In genomic region chr5:124561451-124561850, GRCh38 we compare ENCODE assay signal across 28 cellular contexts.
"Had no signal": no experiment of that assay in that cellular context is flagged by ENCODE, and none has a peak within 500 bp of the region (broad histone marks: within the 10 kb centered on the region; RNA-seq: fewer than 3 reads in every experiment).

No MANE protein-coding gene starts in this region.

- H3K9me3 Mint-ChIP-seq: activated naive CD4-positive, alpha-beta T cell treated with anti-CD3 and anti-CD28 coated beads, Interleukin-2, amount 10 ng/mL, durations not matched to agents 7 days and 5 days; mesothelial cell of epicardium had no signal

- H3K4me1 ChIP-seq: ascending aorta, left ventricle myocardium inferior, prostate gland, thyroid gland, upper lobe of right lung had no signal

- ATAC-seq: esophagus mucosa; sciatic nerve; stimulated activated effector memory CD8-positive, alpha-beta T cell treated with anti-CD3 and anti-CD28 coated beads, Interleukin-12 subunit alpha, Interleukin-12 subunit beta, amount 100 ng/mL, for 72 hours; stimulated activated naive CD8-positive, alpha-beta T cell treated with anti-CD3 and anti-CD28 coated beads, Interleukin-15, amount 100 ng/mL, for 72 hours; upper lobe of right lung had no signal

- H3K27me3 ChIP-seq: ascending aorta, ovary, thyroid gland, upper lobe of right lung had no signal

- DNase-seq: activated CD4-positive, alpha-beta T cell treated with anti-CD3 and anti-CD28 coated beads for 4 hours; activated CD4-positive, alpha-beta T cell treated with anti-CD3 and anti-CD28 coated beads, Interleukin-2, amount 50 U/mL, for 48 hours; activated CD4-positive, CD25-positive, alpha-beta regulatory T cell; activated CD8-positive, alpha-beta memory T cell treated with anti-CD3 and anti-CD28 coated beads for 24 hours; activated effector memory CD4-positive, alpha-beta T cell treated with anti-CD3 and anti-CD28 coated beads, Interleukin-2, amount 50 U/mL, for 16 hours; activated naive CD4-positive, alpha-beta T cell treated with anti-CD3 and anti-CD28 coated beads, Interleukin-2, amount 10 ng/mL, durations not matched to agents 7 days and 5 days; activated naive CD8-positive, alpha-beta T cell treated with anti-CD3 and anti-CD28 coated beads, Interleukin-2, amount 10 ng/mL, durations not matched to agents 7 days and 5 days; caudate nucleus; glutamatergic neuron; left ventricle myocardium inferior; naive B cell; ovary; retina; stimulated activated CD4-positive, alpha-beta T cell treated with anti-CD3 and anti-CD28 coated beads, Interleukin-12 subunit alpha, Interleukin-12 subunit beta, amount 100 ng/mL, for 4 hours; stimulated activated CD4-positive, alpha-beta T cell treated with anti-CD3 and anti-CD28 coated beads, Interleukin-4, amount 100 ng/mL, for 24 hours; stimulated activated naive CD8-positive, alpha-beta T cell treated with anti-CD3 and anti-CD28 coated beads, Interleukin-15, amount 100 ng/mL, for 72 hours; substantia nigra; thyroid gland; upper lobe of right lung had no signal

- H3K27me3 Mint-ChIP-seq: activated naive CD4-positive, alpha-beta T cell treated with anti-CD3 and anti-CD28 coated beads, Interleukin-2, amount 10 ng/mL, durations not matched to agents 7 days and 5 days; activated naive CD8-positive, alpha-beta T cell treated with anti-CD3 and anti-CD28 coated beads, Interleukin-2, amount 10 ng/mL, durations not matched to agents 7 days and 5 days; naive B cell; stimulated activated naive CD8-positive, alpha-beta T cell treated with anti-CD3 and anti-CD28 coated beads, Interleukin-15, amount 100 ng/mL, for 72 hours had no signal

- H3K4me3 Mint-ChIP-seq: activated naive CD4-positive, alpha-beta T cell treated with anti-CD3 and anti-CD28 coated beads, Interleukin-2, amount 10 ng/mL, durations not matched to agents 7 days and 5 days; activated naive CD8-positive, alpha-beta T cell treated with anti-CD3 and anti-CD28 coated beads, Interleukin-2, amount 10 ng/mL, durations not matched to agents 7 days and 5 days; activated T-helper 1 cell treated with anti-CD3 and anti-CD28 coated beads, Interleukin-12 subunit alpha, Interleukin-12 subunit beta, Interleukin-2, Interleukin-4 antibody, amounts not matched to agents 30 ng/mL and 10 ng/mL and 1 ng/mL, durations not matched to agents 14 hours and 24 hours and 36 hours; brain; mesothelial cell of epicardium; naive B cell; stimulated activated effector memory CD8-positive, alpha-beta T cell treated with anti-CD3 and anti-CD28 coated beads, Interleukin-12 subunit alpha, Interleukin-12 subunit beta, amount 100 ng/mL, for 72 hours; stimulated activated naive CD8-positive, alpha-beta T cell treated with anti-CD3 and anti-CD28 coated beads, Interleukin-15, amount 100 ng/mL, for 72 hours had no signal

- H3K36me3 ChIP-seq: ascending aorta, left ventricle myocardium inferior, ovary, prostate gland, thyroid gland, upper lobe of right lung had no signal

- H3K9me3 ChIP-seq: ascending aorta, left ventricle myocardium inferior, ovary, prostate gland, thyroid gland, upper lobe of right lung had no signal

- H3K27ac ChIP-seq: ascending aorta, left ventricle myocardium inferior, ovary, prostate gland, skin epidermis, thyroid gland, upper lobe of right lung had no signal

- H3K36me3 Mint-ChIP-seq: activated naive CD4-positive, alpha-beta T cell treated with anti-CD3 and anti-CD28 coated beads, Interleukin-2, amount 10 ng/mL, durations not matched to agents 7 days and 5 days; activated naive CD8-positive, alpha-beta T cell treated with anti-CD3 and anti-CD28 coated beads, Interleukin-2, amount 10 ng/mL, durations not matched to agents 7 days and 5 days; brain; mesothelial cell of epicardium; naive B cell; stimulated activated effector memory CD8-positive, alpha-beta T cell treated with anti-CD3 and anti-CD28 coated beads, Interleukin-12 subunit alpha, Interleukin-12 subunit beta, amount 100 ng/mL, for 72 hours had no signal

- H3K27ac Mint-ChIP-seq: activated naive CD4-positive, alpha-beta T cell treated with anti-CD3 and anti-CD28 coated beads, Interleukin-2, amount 10 ng/mL, durations not matched to agents 7 days and 5 days; activated naive CD8-positive, alpha-beta T cell treated with anti-CD3 and anti-CD28 coated beads, Interleukin-2, amount 10 ng/mL, durations not matched to agents 7 days and 5 days; activated T-helper 1 cell treated with anti-CD3 and anti-CD28 coated beads, Interleukin-12 subunit alpha, Interleukin-12 subunit beta, Interleukin-2, Interleukin-4 antibody, amounts not matched to agents 30 ng/mL and 10 ng/mL and 1 ng/mL, durations not matched to agents 14 hours and 24 hours and 36 hours; brain; mesothelial cell of epicardium; stimulated activated effector memory CD8-positive, alpha-beta T cell treated with anti-CD3 and anti-CD28 coated beads, Interleukin-12 subunit alpha, Interleukin-12 subunit beta, amount 100 ng/mL, for 72 hours; stimulated activated naive CD8-positive, alpha-beta T cell treated with anti-CD3 and anti-CD28 coated beads, Interleukin-15, amount 100 ng/mL, for 72 hours had no signal

- H3K4me1 Mint-ChIP-seq: activated naive CD4-positive, alpha-beta T cell treated with anti-CD3 and anti-CD28 coated beads, Interleukin-2, amount 10 ng/mL, durations not matched to agents 7 days and 5 days; activated naive CD8-positive, alpha-beta T cell treated with anti-CD3 and anti-CD28 coated beads, Interleukin-2, amount 10 ng/mL, durations not matched to agents 7 days and 5 days; brain; mesothelial cell of epicardium; stimulated activated effector memory CD8-positive, alpha-beta T cell treated with anti-CD3 and anti-CD28 coated beads, Interleukin-12 subunit alpha, Interleukin-12 subunit beta, amount 100 ng/mL, for 72 hours; stimulated activated naive CD8-positive, alpha-beta T cell treated with anti-CD3 and anti-CD28 coated beads, Interleukin-15, amount 100 ng/mL, for 72 hours had no signal

- H3K4me3 ChIP-seq: ascending aorta, left ventricle myocardium inferior, ovary, prostate gland, skin epidermis, thyroid gland, upper lobe of right lung had no signal
